Comparison of ENCODE assay signal across 31 cellular contexts in the genomic region with DNA sequence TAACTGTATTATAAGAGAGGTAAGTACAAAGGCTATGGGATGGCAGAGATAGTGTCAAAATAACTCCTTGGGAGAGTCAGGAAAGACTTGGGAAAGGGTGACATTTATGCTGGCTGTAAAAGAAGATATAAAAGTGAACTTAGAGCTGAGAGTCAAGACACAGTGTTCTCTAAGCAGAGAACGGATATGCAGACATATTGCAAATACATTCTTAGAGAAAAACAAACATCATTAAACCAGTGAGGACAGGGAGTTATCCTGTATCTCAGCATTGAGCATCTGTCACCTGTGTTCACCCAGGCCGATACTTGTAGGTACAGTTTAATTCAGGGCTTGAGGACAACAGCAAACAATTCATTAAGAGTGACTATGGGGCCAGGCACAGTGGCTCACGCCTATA. TPM values are rescaled to one million over a fixed set of nuclear protein-coding genes. Genes with fewer than 3 reads are reported as not detected.
"Had no signal": no experiment of that assay in that cellular context is flagged by ENCODE, and none has a peak within 500 bp of the region (broad histone marks: within the 10 kb centered on the region; RNA-seq: fewer than 3 reads in every experiment).

No MANE protein-coding gene starts in this region.

- H3K4me3 ChIP-seq: ascending aorta, body of pancreas, Peyer's patch, SJSA1 had no signal

- H3K27ac Mint-ChIP-seq: activated B cell treated with CpG ODN at 0.5 μM for 24 hours; activated CD4-positive, alpha-beta T cell treated with anti-CD3 and anti-CD28 coated beads, Interleukin-2, amount 10 ng/mL, durations not matched to agents 24 days and 14 days; activated CD8-positive, alpha-beta memory T cell treated with anti-CD3 and anti-CD28 coated beads, Interleukin-2, amount 10 ng/mL, durations not matched to agents 7 days and 5 days; activated naive CD4-positive, alpha-beta T cell treated with anti-CD3 and anti-CD28 coated beads, Interleukin-2, amount 50 U/mL, for 72 hours; activated naive CD8-positive, alpha-beta T cell treated with anti-CD3 and anti-CD28 coated beads, Interleukin-2, amount 50 U/mL, for 24 hours; T-helper 2 cell treated with Interferon-gamma antibody and Interleukin-4, amounts not matched to agents 5 μg/mL and 100 μg/mL, for 36 hours had no signal

- DNase-seq: activated B cell treated with CpG ODN at 0.5 μM for 24 hours; activated CD4-positive, alpha-beta T cell treated with anti-CD3 and anti-CD28 coated beads for 1 hour; activated CD4-positive, alpha-beta T cell treated with anti-CD3 and anti-CD28 coated beads, Interleukin-2, amount 10 ng/mL, durations not matched to agents 24 days and 14 days; activated CD4-positive, alpha-beta T cell treated with anti-CD3 and anti-CD28 coated beads, Interleukin-2, amount 50 U/mL, for 48 hours; activated CD8-positive, alpha-beta memory T cell treated with anti-CD3 and anti-CD28 coated beads, Interleukin-2, amount 10 ng/mL, durations not matched to agents 7 days and 5 days; activated effector memory CD4-positive, alpha-beta T cell treated with anti-CD3 and anti-CD28 coated beads, Interleukin-2, amount 50 U/mL, for 16 hours; activated naive CD4-positive, alpha-beta T cell treated with Interleukin-2 at 50 U/mL for 16 hours; activated naive CD8-positive, alpha-beta T cell treated with anti-CD3 and anti-CD28 coated beads, Interleukin-2, amount 50 U/mL, for 24 hours; activated T-cell treated with anti-CD3 and anti-CD28 coated beads, Interleukin-2, amount 50 U/mL, for 4 hours; amniotic stem cell; central memory CD4-positive, alpha-beta T cell; KG1; NCI-H1092; NCI-H2029 treated with DMSO at 0.1 percent for 48 hours; NCI-H345; NCI-H524; NCI-H774; NK-92 treated with Interleukin-12 subunit alpha and Interleukin-12 subunit beta, amount 100 ng/mL, for 24 hours; OCI-M1; Peyer's patch; Right ventricle myocardium superior; SW 1271 had no signal

- H3K4me1 Mint-ChIP-seq: activated B cell treated with CpG ODN at 0.5 μM for 24 hours; activated CD4-positive, alpha-beta T cell treated with anti-CD3 and anti-CD28 coated beads, Interleukin-2, amount 10 ng/mL, durations not matched to agents 24 days and 14 days; activated CD8-positive, alpha-beta memory T cell treated with anti-CD3 and anti-CD28 coated beads, Interleukin-2, amount 10 ng/mL, durations not matched to agents 7 days and 5 days; activated naive CD8-positive, alpha-beta T cell treated with anti-CD3 and anti-CD28 coated beads, Interleukin-2, amount 50 U/mL, for 24 hours had no signal

- H3K4me3 Mint-ChIP-seq: activated B cell treated with CpG ODN at 0.5 μM for 24 hours; activated CD4-positive, alpha-beta T cell treated with anti-CD3 and anti-CD28 coated beads, Interleukin-2, amount 10 ng/mL, durations not matched to agents 24 days and 14 days; activated CD8-positive, alpha-beta memory T cell treated with anti-CD3 and anti-CD28 coated beads, Interleukin-2, amount 10 ng/mL, durations not matched to agents 7 days and 5 days; activated naive CD8-positive, alpha-beta T cell treated with anti-CD3 and anti-CD28 coated beads, Interleukin-2, amount 50 U/mL, for 24 hours; activated T-cell treated with anti-CD3 and anti-CD28 coated beads, Interleukin-2, amount 50 U/mL, for 4 hours; T-helper 2 cell treated with Interferon-gamma antibody and Interleukin-4, amounts not matched to agents 5 μg/mL and 100 μg/mL, for 36 hours had no signal

- H3K36me3 Mint-ChIP-seq: activated CD8-positive, alpha-beta memory T cell treated with anti-CD3 and anti-CD28 coated beads, Interleukin-2, amount 10 ng/mL, durations not matched to agents 7 days and 5 days; activated naive CD4-positive, alpha-beta T cell treated with anti-CD3 and anti-CD28 coated beads, Interleukin-2, amount 50 U/mL, for 72 hours had no signal

- ATAC-seq: activated CD8-positive, alpha-beta memory T cell treated with anti-CD3 and anti-CD28 coated beads, Interleukin-2, amount 10 ng/mL, durations not matched to agents 7 days and 5 days; activated naive CD4-positive, alpha-beta T cell treated with anti-CD3 and anti-CD28 coated beads, Interleukin-2, amount 50 U/mL, for 72 hours; activated naive CD8-positive, alpha-beta T cell treated with anti-CD3 and anti-CD28 coated beads, Interleukin-2, amount 50 U/mL, for 24 hours; activated T-cell treated with anti-CD3 and anti-CD28 coated beads, Interleukin-2, amount 50 U/mL, for 4 hours; body of pancreas; SK-N-SH treated with all-trans-retinoic acid at 6 μM for 48 hours had no signal

- H3K9me3 Mint-ChIP-seq: activated B cell treated with CpG ODN at 0.5 μM for 24 hours; activated CD4-positive, alpha-beta T cell treated with anti-CD3 and anti-CD28 coated beads, Interleukin-2, amount 10 ng/mL, durations not matched to agents 24 days and 14 days; activated naive CD4-positive, alpha-beta T cell treated with anti-CD3 and anti-CD28 coated beads, Interleukin-2, amount 50 U/mL, for 72 hours; activated naive CD8-positive, alpha-beta T cell treated with anti-CD3 and anti-CD28 coated beads, Interleukin-2, amount 50 U/mL, for 24 hours; activated T-cell treated with anti-CD3 and anti-CD28 coated beads, Interleukin-2, amount 50 U/mL, for 4 hours; T-helper 2 cell treated with Interferon-gamma antibody and Interleukin-4, amounts not matched to agents 5 μg/mL and 100 μg/mL, for 36 hours had no signal

RNA-seq across cellular contexts. Expression of a gene that starts 49.6 kb away (rescaled TPM):
- total RNA-seq: activated CD4-positive, alpha-beta T cell treated with anti-CD3 and anti-CD28 coated beads, Interleukin-2, amount 10 ng/mL, durations not matched to agents 24 days and 14 days; activated CD8-positive, alpha-beta memory T cell treated with anti-CD3 and anti-CD28 coated beads, Interleukin-2, amount 10 ng/mL, durations not matched to agents 7 days and 5 days; activated naive CD4-positive, alpha-beta T cell treated with anti-CD3 and anti-CD28 coated beads, Interleukin-2, amount 50 U/mL, for 72 hours; activated T-cell treated with anti-CD3 and anti-CD28 coated beads, Interleukin-2, amount 50 U/mL, for 4 hours; chondrocyte; MCF 10A; SJSA1; T-helper 1 cell treated with Interleukin-12 subunit alpha and Interleukin-12 subunit beta and Interleukin-4 antibody, amounts not matched to agents 30 ng/mL and 1 ng/mL, for 36 hours had no signal
